9 cellular contexts compared by ENCODE assay signal in genomic region chr9:136437430-136437829, GRCh38. TPM values are rescaled to one million over a fixed set of nuclear protein-coding genes. Genes with fewer than 3 reads are reported as not detected.
DNase-seq lines count a peak whose midpoint lies in the region; TF ChIP-seq lines count a peak whose summit lies in the region.
"Had no signal": no experiment of that assay in that cellular context is flagged by ENCODE, and none has a peak within 500 bp of the region (broad histone marks: within the 10 kb centered on the region; RNA-seq: fewer than 3 reads in every experiment).

No MANE protein-coding gene starts in this region.

- H3K9me3 Mint-ChIP-seq in activated T-cell treated with anti-CD3 and anti-CD28 coated beads, Interleukin-2, amount 50 U/mL, for 24 hours = no peaks in the 10 kb centered on the region
- H3K9me3 Mint-ChIP-seq in activated CD4-positive, alpha-beta memory T cell treated with anti-CD3 and anti-CD28 coated beads, Interleukin-2, amount 10 ng/mL, durations not matched to agents 7 days and 5 days = no peaks in the 10 kb centered on the region

- no peak for TF ChIP-seq CTCF in stomach (IDR thresholded peaks at IDR 0.05)
- no peak for TF ChIP-seq CTCF in ascending aorta (IDR thresholded peaks at IDR 0.05)

- intact Hi-C loops in stomach (cut with DNase I; ENCODE audit: low total_unique reads) (no loop called here), ascending aorta (cut with DNase I) (no loop called here)

- POLR2A ChIA-PET in activated CD4-positive, alpha-beta memory T cell treated with anti-CD3 and anti-CD28 coated beads, Interleukin-2, amount 10 ng/mL, durations not matched to agents 7 days and 5 days (lab: Charles Lee) = interaction anchor here (2.7 kb wide), 1 partner anchor 26 kb away, joined by 16 read pairs; the partner anchor contains the start of genes ENTR1 and PMPCA

- no peaks in the 10 kb centered on the region; the same call in 1 of the 2 replicates for H3K4me1 ChIP-seq in iPS-20b (ENCODE audit: insufficient read depth, low read length)
- H3K4me1 ChIP-seq in stomach = peaks cover 24 to 44% (median 38%) of the 10 kb centered on the region in 4 donors
- H3K4me1 ChIP-seq in ascending aorta = peaks cover 14 to 15% of the 10 kb centered on the region in 2 donors

- H3K27me3 Mint-ChIP-seq in activated T-cell treated with anti-CD3 and anti-CD28 coated beads, Interleukin-2, amount 50 U/mL, for 24 hours = no peaks in the 10 kb centered on the region
- H3K27me3 Mint-ChIP-seq in activated CD4-positive, alpha-beta memory T cell treated with anti-CD3 and anti-CD28 coated beads, Interleukin-2, amount 10 ng/mL, durations not matched to agents 7 days and 5 days = no peaks in the 10 kb centered on the region

- CTCF ChIA-PET in activated CD4-positive, alpha-beta memory T cell treated with anti-CD3 and anti-CD28 coated beads, Interleukin-2, amount 10 ng/mL, durations not matched to agents 7 days and 5 days (lab: Charles Lee) = no interaction called here

- no peak for TF ChIP-seq EP300 in stomach (IDR thresholded peaks at IDR 0.05)

- H3K27me3 ChIP-seq in iPS-20b (ENCODE audit: insufficient read depth, low read length) (peaks cover 5% of the 10 kb centered on the region; the same call in 1 of the 2 replicates), stomach (no peaks in the 10 kb centered on the region), ascending aorta (no peaks in the 10 kb centered on the region)

- H3K27ac ChIP-seq in iPS-20b (ENCODE audit: low read length) = no peak overlapping the region
- no peak overlapping the region for H3K27ac ChIP-seq in stomach
- no peak overlapping the region for H3K27ac ChIP-seq in ascending aorta

- H3K36me3 ChIP-seq in iPS-20b (ENCODE audit: insufficient read depth, low read depth, low read length) = peaks cover 19% of the 10 kb centered on the region
- H3K36me3 ChIP-seq in stomach = peaks cover 14 to 61% (median 51%) of the 10 kb centered on the region in 4 donors
- H3K36me3 ChIP-seq in ascending aorta = peaks cover 17 to 30% of the 10 kb centered on the region in 2 donors

- no peak for TF ChIP-seq POLR2A in stomach (IDR thresholded peaks at IDR 0.05)

- H3K9ac ChIP-seq in iPS-20b (ENCODE audit: low read depth, low read length) = no peak overlapping the region; the same call in 1 of the 2 replicates

- no peak for DNase-seq in activated T-cell treated with anti-CD3 and anti-CD28 coated beads, Interleukin-2, amount 50 U/mL, for 24 hours
- no peak for DNase-seq in activated T-cell treated with anti-CD3 and anti-CD28 coated beads, Interleukin-2, amount 50 U/mL, for 48 hours
- no peak for DNase-seq in activated CD4-positive, alpha-beta memory T cell treated with anti-CD3 and anti-CD28 coated beads, Interleukin-2, amount 10 ng/mL, durations not matched to agents 7 days and 5 days
- no peak for DNase-seq in stomach
- no peak for DNase-seq in ascending aorta (ENCODE audit: low spot score in 2 of 2)
- DNase-seq in mesenteric fat pad (ENCODE audit: low spot score) = no peak
- no peak for DNase-seq in NCI-H510A treated with DMSO at 0.1 percent for 48 hours (lab: John Stamatoyannopoulos, UW)
- DNase-seq: activated CD4-positive, CD25-positive, alpha-beta regulatory T cell had no signal

- peak overlapping the region; percentile 80 for H3K27ac Mint-ChIP-seq in activated T-cell treated with anti-CD3 and anti-CD28 coated beads, Interleukin-2, amount 50 U/mL, for 24 hours
- H3K27ac Mint-ChIP-seq in activated CD4-positive, alpha-beta memory T cell treated with anti-CD3 and anti-CD28 coated beads, Interleukin-2, amount 10 ng/mL, durations not matched to agents 7 days and 5 days = peak overlapping the region; percentile 35

- 53 to 67% (median 59%) methylated on average over 7 to 8 of the region's 8 CpGs for WGBS in stomach, 5 donors

- H3K9me3 ChIP-seq in iPS-20b (ENCODE audit: insufficient read depth, low read depth, low read length) = no peaks in the 10 kb centered on the region
- H3K9me3 ChIP-seq in stomach = no peaks in the 10 kb centered on the region
- H3K9me3 ChIP-seq in ascending aorta = no peaks in the 10 kb centered on the region

- H3K4me1 Mint-ChIP-seq in activated T-cell treated with anti-CD3 and anti-CD28 coated beads, Interleukin-2, amount 50 U/mL, for 24 hours (ENCODE audit: low read depth) = peaks cover 33% of the 10 kb centered on the region
- H3K4me1 Mint-ChIP-seq in activated CD4-positive, alpha-beta memory T cell treated with anti-CD3 and anti-CD28 coated beads, Interleukin-2, amount 10 ng/mL, durations not matched to agents 7 days and 5 days = peaks cover 28% of the 10 kb centered on the region

- H3K36me3 Mint-ChIP-seq in activated T-cell treated with anti-CD3 and anti-CD28 coated beads, Interleukin-2, amount 50 U/mL, for 24 hours (ENCODE audit: low read depth) = peaks cover 58% of the 10 kb centered on the region
- H3K36me3 Mint-ChIP-seq in activated CD4-positive, alpha-beta memory T cell treated with anti-CD3 and anti-CD28 coated beads, Interleukin-2, amount 10 ng/mL, durations not matched to agents 7 days and 5 days (ENCODE audit: low read depth) = peaks cover 24% of the 10 kb centered on the region

- peak overlapping the region; percentile 87 for H3K4me3 Mint-ChIP-seq in activated T-cell treated with anti-CD3 and anti-CD28 coated beads, Interleukin-2, amount 50 U/mL, for 24 hours
- H3K4me3 Mint-ChIP-seq in activated CD4-positive, alpha-beta memory T cell treated with anti-CD3 and anti-CD28 coated beads, Interleukin-2, amount 10 ng/mL, durations not matched to agents 7 days and 5 days = peak overlapping the region; percentile 87

- H3K4me3 ChIP-seq in iPS-20b (ENCODE audit: low read length) = peak overlapping the region; percentile 75; the same call in 1 of the 2 replicates
- peak overlapping the region; percentile 1 to 98 (median 92) for H3K4me3 ChIP-seq in stomach
- H3K4me3 ChIP-seq in ascending aorta = peak overlapping the region in 1 of 2 donors; percentile 83

RNA-seq across cellular contexts. Expression of gene INPP5E, which starts 2.2 kb away (rescaled TPM):
- total RNA-seq in activated CD4-positive, alpha-beta memory T cell treated with anti-CD3 and anti-CD28 coated beads, Interleukin-2, amount 10 ng/mL, durations not matched to agents 7 days and 5 days = 10 to 100 TPM; 19.5 to 21.6 TPM
- total RNA-seq in stomach = 10 to 100 TPM in 2 of 5 donors, 1 to 10 TPM in 3; 6.2 to 32.1 (median 9.7) TPM
- 1 to 10 TPM; 3.2 to 9.0 (median 4.2) TPM for polyA plus RNA-seq in stomach
- total RNA-seq in ascending aorta = 20.2 TPM
- 11.4 TPM for total RNA-seq in mesenteric fat pad

RNA-seq across cellular contexts. Expression of gene PMPCA, which starts 27.0 kb away (rescaled TPM):
- 10 to 100 TPM; 56.6 to 62.2 TPM for total RNA-seq in activated CD4-positive, alpha-beta memory T cell treated with anti-CD3 and anti-CD28 coated beads, Interleukin-2, amount 10 ng/mL, durations not matched to agents 7 days and 5 days
- total RNA-seq in stomach (100 to 1,000 TPM in 1 of 5 donors, 10 to 100 TPM in 4; 32.7 to 121 (median 59.5) TPM), ascending aorta (69.1 TPM), mesenteric fat pad (47.3 TPM)
- polyA plus RNA-seq in stomach = 10 to 100 TPM; 25.8 to 47.0 (median 32.6) TPM

RNA-seq across cellular contexts. Expression of gene ENTR1, which starts 27.0 kb away (rescaled TPM):
- total RNA-seq in activated CD4-positive, alpha-beta memory T cell treated with anti-CD3 and anti-CD28 coated beads, Interleukin-2, amount 10 ng/mL, durations not matched to agents 7 days and 5 days = 10 to 100 TPM; 49.2 to 54.9 TPM
- total RNA-seq in stomach (100 to 1,000 TPM in 1 of 5 donors, 10 to 100 TPM in 4; 26.3 to 184 (median 71.2) TPM), ascending aorta (27.7 TPM), mesenteric fat pad (43.6 TPM)
- 10 to 100 TPM; 20.6 to 29.5 (median 27.2) TPM for polyA plus RNA-seq in stomach

RNA-seq across cellular contexts. Expression of gene SNAPC4, which starts 37.5 kb away (rescaled TPM):
- total RNA-seq in activated CD4-positive, alpha-beta memory T cell treated with anti-CD3 and anti-CD28 coated beads, Interleukin-2, amount 10 ng/mL, durations not matched to agents 7 days and 5 days = 1 to 10 TPM; 8.8 TPM
- total RNA-seq in stomach (10 to 100 TPM in 1 of 5 donors, 1 to 10 TPM in 4; 1.8 to 58.2 (median 5.8) TPM), ascending aorta (9.4 TPM), mesenteric fat pad (6.3 TPM)
- polyA plus RNA-seq in stomach = 1 to 10 TPM; 2.9 to 4.6 (median 4.1) TPM

RNA-seq across cellular contexts. Expression of gene SEC16A, which starts 45.4 kb away (rescaled TPM):
- 10 to 100 TPM; 56.1 to 61.0 TPM for total RNA-seq in activated CD4-positive, alpha-beta memory T cell treated with anti-CD3 and anti-CD28 coated beads, Interleukin-2, amount 10 ng/mL, durations not matched to agents 7 days and 5 days
- total RNA-seq in stomach (100 to 1,000 TPM in 1 of 5 donors, 10 to 100 TPM in 4; 14.6 to 105 (median 60.3) TPM), ascending aorta (66.1 TPM), mesenteric fat pad (71.8 TPM)
- polyA plus RNA-seq in stomach = 10 to 100 TPM; 29.9 to 44.2 (median 32.2) TPM
